ENCODE assay signal across 8 cellular contexts in the genomic region with DNA sequence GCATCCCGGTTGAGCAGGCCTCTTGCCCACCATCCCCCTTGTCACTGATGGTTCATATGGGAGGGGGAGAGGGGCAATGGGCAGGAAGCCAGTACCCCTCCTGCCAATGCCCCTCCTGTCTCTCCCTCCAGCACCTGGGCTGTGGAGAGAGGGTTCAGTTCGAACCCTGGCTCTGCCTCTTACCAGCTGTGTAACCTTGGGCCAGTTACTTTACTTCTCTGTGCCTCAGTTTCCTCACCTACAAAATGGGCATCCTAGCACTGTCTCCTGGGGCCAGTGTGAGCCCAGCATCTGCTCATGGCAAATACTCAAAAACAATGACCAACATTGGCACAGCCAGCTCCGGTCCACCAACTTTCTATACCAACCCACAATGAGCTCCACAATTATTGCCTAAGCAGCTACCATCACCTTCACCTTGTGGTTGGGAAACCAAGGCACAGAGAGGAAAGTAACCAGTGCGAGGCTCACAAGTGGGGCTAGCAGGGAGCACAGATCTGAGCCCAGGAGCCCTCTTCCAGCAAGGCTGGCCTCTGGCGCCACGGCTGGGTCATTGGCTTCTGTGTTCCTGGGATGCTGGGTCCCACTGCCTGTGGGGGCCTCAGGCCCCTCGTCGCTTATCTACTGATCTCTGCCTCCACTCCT. TPM values are rescaled to one million over a fixed set of nuclear protein-coding genes. Genes with fewer than 3 reads are reported as not detected.
DNase-seq lines count a peak whose midpoint lies in the region; ATAC-seq and TF ChIP-seq lines count a peak whose summit lies in the region.
"Not testable (repeated sequence)": the region's sequence is repeated elsewhere in the genome, so short reads cannot be mapped to it uniquely, and the experiment has no call there.

No MANE protein-coding gene starts in this region.

- H3K36me3 ChIP-seq in BLaER1; PC-9 (ENCODE audit: low read depth); cardiac muscle cell; lower lobe of right lung; gastrocnemius medialis; upper lobe of right lung: not testable (repeated sequence)

- H3K9me2 ChIP-seq in PC-9 (ENCODE audit: insufficient read depth): not testable (repeated sequence)

- CTCF ChIA-PET in PC-9 (lab: Charles Lee): not testable (repeated sequence)

- not testable (repeated sequence) for H3K79me2 ChIP-seq in PC-9 (ENCODE audit: low read depth)

- not testable (repeated sequence) for DNase-seq in PC-9; cardiac muscle cell (ENCODE audit: low read depth in 1 of 2, low spot score in 1 of 2); omental fat pad (ENCODE audit: low spot score); gastrocnemius medialis
- DNase-seq in activated effector memory CD4-positive, alpha-beta T cell treated with anti-CD3 and anti-CD28 coated beads, Interleukin-2, amount 50 U/mL, for 16 hours: peak; percentile 48
- DNase-seq in lower lobe of right lung (peak; percentile 28), upper lobe of right lung (peak; percentile 36)

- H2AFZ ChIP-seq in PC-9: not testable (repeated sequence)

- peak in 1 of 2 donors; percentile 4 for ATAC-seq in lower lobe of right lung
- ATAC-seq in omental fat pad (ENCODE audit: low FRiP score): peak; percentile 9
- ATAC-seq in gastrocnemius medialis, upper lobe of right lung: not testable (repeated sequence)

- intact Hi-C loops in PC-9 (cut with micrococcal nuclease; ENCODE audit: unreplicated experiment); lower lobe of right lung (cut with DNase I); upper lobe of right lung (cut with DNase I): not testable (repeated sequence)
- intact Hi-C loops in gastrocnemius medialis (cut with DNase I; ENCODE audit: low total_unique reads): loop anchor here (5.0 kb wide), 1 partner anchor 39 kb away; the partner anchor contains the start of gene KCNJ12

- not testable (repeated sequence) for H3K9ac ChIP-seq in BLaER1

- TF ChIP-seq CTCF in PC-9 (conservative IDR thresholded peaks at IDR 0.05); cardiac muscle cell (IDR thresholded peaks at IDR 0.05; ENCODE audit: low read depth, low read length); lower lobe of right lung (IDR thresholded peaks at IDR 0.05); omental fat pad (IDR thresholded peaks at IDR 0.05); gastrocnemius medialis (IDR thresholded peaks at IDR 0.05 in 4 of 5, conservative IDR thresholded peaks at IDR 0.05 in 1 of 5); upper lobe of right lung (IDR thresholded peaks at IDR 0.05): not testable (repeated sequence)

- not testable (repeated sequence) for H3K9me3 ChIP-seq in BLaER1; PC-9 (ENCODE audit: insufficient read depth, low read depth); cardiac muscle cell (ENCODE audit: low read depth); lower lobe of right lung; gastrocnemius medialis; upper lobe of right lung

- TF ChIP-seq POLR2A in gastrocnemius medialis (IDR thresholded peaks at IDR 0.05): not testable (repeated sequence)

- H3K4me2 ChIP-seq in BLaER1 (peak overlapping the region; percentile 78), PC-9 (peak overlapping the region; percentile 53; the same call in 1 of the 2 replicates)

- not testable (repeated sequence) for H3K4me3 ChIP-seq in BLaER1, PC-9, cardiac muscle cell, lower lobe of right lung, gastrocnemius medialis, upper lobe of right lung

- H3K27ac ChIP-seq in BLaER1 (peak overlapping the region; percentile 63), PC-9 (peak overlapping the region; percentile 32; the same call in 1 of the 2 replicates), cardiac muscle cell (peak overlapping the region; percentile 87), gastrocnemius medialis (peak overlapping the region in 3 of 4 donors; percentile 59 to 69 (median 64))
- not testable (repeated sequence) for H3K27ac ChIP-seq in lower lobe of right lung, upper lobe of right lung

- H4K20me1 ChIP-seq in BLaER1; PC-9 (ENCODE audit: insufficient read depth): not testable (repeated sequence)

- not testable (repeated sequence) for H3K27me3 ChIP-seq in BLaER1; PC-9 (ENCODE audit: insufficient read depth, low read depth); cardiac muscle cell; lower lobe of right lung (ENCODE audit: low read depth); gastrocnemius medialis; upper lobe of right lung

- BruUV-seq in PC-9 (replicated peaks; lab: Mats Ljungman, UMichigan): not testable (repeated sequence)

- POLR2A ChIA-PET in PC-9 (lab: Charles Lee; ENCODE audit: unreplicated experiment): interaction anchor here (0.6 kb wide), 1 partner anchor 51 kb away, joined by 3 read pairs; no protein-coding TSS in a partner anchor

- peaks cover 51% of the 10 kb centered on the region for H3K4me1 ChIP-seq in BLaER1
- H3K4me1 ChIP-seq in PC-9 (replicated peaks; ENCODE audit: insufficient read depth): peaks cover 19% of the 10 kb centered on the region
- H3K4me1 ChIP-seq in cardiac muscle cell (ENCODE audit: low read depth); lower lobe of right lung; gastrocnemius medialis; upper lobe of right lung: not testable (repeated sequence)

- H3F3A ChIP-seq in PC-9 (ENCODE audit: insufficient read depth, low read depth): not testable (repeated sequence)

- in situ Hi-C loops in gastrocnemius medialis (cut with MboI; ENCODE audit: low sequenced_read_pairs in 4 of 4): not testable (repeated sequence)

RNA-seq across cellular contexts. Expression of gene KCNJ12, which starts 38.1 kb away (rescaled TPM):
- 1.1 and 2.0 TPM in 2 replicates for total RNA-seq in PC-9 (2021)
- total RNA-seq in cardiac muscle cell: 13.4 and 14.0 TPM in 2 replicates
- polyA plus RNA-seq in cardiac muscle cell: 5.9 and 11.6 TPM in 2 replicates
- total RNA-seq in lower lobe of right lung: 1.9 TPM
- total RNA-seq in omental fat pad: 1 to 10 TPM; 1.5 to 3.2 (median 2.5) TPM
- 10 to 100 TPM; 18.2 to 35.7 (median 29.2) TPM for total RNA-seq in gastrocnemius medialis
- 2.5 TPM for total RNA-seq in upper lobe of right lung

RNA-seq across cellular contexts. Expression of gene MAP2K3, which starts 53.6 kb away (rescaled TPM):
- total RNA-seq in PC-9 (2021) (89.2 and 98.1 TPM in 2 replicates), cardiac muscle cell (14.2 and 18.4 TPM in 2 replicates), lower lobe of right lung (55.2 TPM), omental fat pad (100 to 1,000 TPM in 1 of 4 donors, 10 to 100 TPM in 3; 36.8 to 170 (median 58.5) TPM), gastrocnemius medialis (100 to 1,000 TPM in 1 of 4 donors, 10 to 100 TPM in 3; 15.7 to 170 (median 63.8) TPM), upper lobe of right lung (68.3 TPM)
- polyA plus RNA-seq in cardiac muscle cell: 42.5 and 52.1 TPM in 2 replicates
